ENCODE assay signal across 8 cellular contexts in the genomic region with DNA sequence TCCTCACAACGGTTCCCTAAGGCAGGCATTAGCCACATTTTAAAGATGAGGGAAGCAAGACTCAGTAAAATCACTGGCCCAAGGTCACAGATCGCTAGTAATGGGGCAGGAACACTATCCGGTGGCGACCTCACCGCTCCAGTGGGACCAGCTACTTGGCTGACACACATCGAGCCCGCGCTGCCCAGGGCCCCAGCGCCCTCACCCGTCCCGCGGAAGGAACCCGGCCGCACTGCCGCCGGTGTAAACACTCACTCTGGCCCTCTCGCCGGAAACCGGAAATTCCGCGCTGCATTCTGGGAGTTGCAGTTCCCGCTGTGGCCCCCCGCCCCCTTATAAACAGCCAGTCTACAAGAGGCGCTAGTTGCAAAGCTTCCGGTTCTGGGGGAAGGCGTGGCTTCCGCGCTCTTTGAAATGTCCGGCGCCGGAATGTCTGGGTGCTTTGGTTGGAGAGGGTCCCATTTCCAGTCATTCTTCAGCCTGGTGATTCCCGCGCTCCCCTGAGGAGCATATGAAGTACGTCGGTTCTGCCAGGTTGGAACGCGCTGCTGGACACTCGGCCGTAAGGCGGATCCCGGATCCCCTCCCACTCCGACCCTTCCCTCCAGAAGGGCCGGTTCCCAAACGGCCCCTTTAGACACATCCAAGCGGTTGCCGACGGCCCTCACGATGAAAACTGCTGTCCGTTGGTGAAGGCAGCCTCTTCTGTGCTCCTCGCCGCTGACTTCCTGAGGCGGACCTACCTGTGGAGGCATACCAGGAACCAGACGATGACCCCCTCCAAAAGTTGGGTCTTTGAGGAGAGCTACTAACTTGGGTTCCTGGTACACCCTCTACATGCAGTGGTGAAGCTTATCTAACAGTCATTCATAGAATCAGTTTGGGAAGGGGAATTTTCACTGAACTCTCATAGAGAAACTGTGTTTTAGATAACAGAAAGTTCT. TPM values are rescaled to one million over a fixed set of nuclear protein-coding genes. Genes with fewer than 3 reads are reported as not detected.
DNase-seq lines count a peak whose midpoint lies in the region; ATAC-seq and TF ChIP-seq lines count a peak whose summit lies in the region.

Gene UBL7, minus strand, starts transcription at position 258 of the 944 bp plus-strand sequence. CDS start 2,293 bp downstream, outside the sequence.

- WGBS in esophagus, 2 donors: 0% methylated on average over 51 to 53 of the region's 53 CpGs

- POLR2A ChIA-PET in Panc1 (lab: Charles Lee): interaction anchor here (0.6 kb wide), 1 partner anchor 991 kb away, joined by 12 read pairs; the partner anchor contains the start of gene SIN3A

- H3K4me3 ChIP-seq in Panc1 (ENCODE audit: low read depth in 2 of 2, low read length in 2 of 2): peak within 1 kb of the TSS; percentile 74 to 78
- peak within 1 kb of the TSS; percentile 71 to 87 for H3K4me3 ChIP-seq in esophagus (ENCODE audit: low read depth in 1 of 2, low read length in 2 of 2)
- peak within 1 kb of the TSS; percentile 86 to 87 for H3K4me3 ChIP-seq in muscle layer of colon (ENCODE audit: low read depth in 1 of 2, low read length in 2 of 2)

- H3K4me3 Mint-ChIP-seq in activated T-cell treated with anti-CD3 and anti-CD28 coated beads, Interleukin-2, amount 50 U/mL, for 4 hours: peak within 1 kb of the TSS; percentile 98

- H3K36me3 ChIP-seq in Panc1 (ENCODE audit: control insufficient read depth, insufficient read depth, low read length) (no peaks in the 10 kb centered on the region), esophagus (ENCODE audit: control insufficient read depth in 2 of 2, insufficient read depth in 2 of 2, low read length in 1 of 2) (peaks cover 0 to 2% of the 10 kb centered on the region in 2 donors), muscle layer of colon (ENCODE audit: insufficient read depth, low read length) (peaks cover 7% of the 10 kb centered on the region)

- no peaks in the 10 kb centered on the region for H3K27me3 ChIP-seq in Panc1 (ENCODE audit: control insufficient read depth, insufficient read depth, low read length)
- H3K27me3 ChIP-seq in esophagus (ENCODE audit: control insufficient read depth in 1 of 2, insufficient read depth in 2 of 2, low read length in 2 of 2): no peaks in the 10 kb centered on the region
- H3K27me3 ChIP-seq in muscle layer of colon (ENCODE audit: control insufficient read depth in 1 of 2, insufficient read depth in 2 of 2, low read length in 2 of 2): no peaks in the 10 kb centered on the region

- H3K9me3 Mint-ChIP-seq in activated T-cell treated with anti-CD3 and anti-CD28 coated beads, Interleukin-2, amount 50 U/mL, for 4 hours: no peaks in the 10 kb centered on the region

- H3K9ac ChIP-seq in muscle layer of colon (ENCODE audit: low read length): peak within 1 kb of the TSS; percentile 79

- TF ChIP-seq CTCF in Panc1 (IDR thresholded peaks at IDR 0.05): no peak; the same call in 1 of the 2 replicates

- intact Hi-C loops in Panc1 (cut with micrococcal nuclease; ENCODE audit: unreplicated experiment): loop anchor here (2.0 kb wide), 1 partner anchor 26 kb away; no protein-coding TSS in a partner anchor

- no peaks in the 10 kb centered on the region for H3K27me3 Mint-ChIP-seq in activated T-cell treated with anti-CD3 and anti-CD28 coated beads, Interleukin-2, amount 50 U/mL, for 4 hours (ENCODE audit: low read depth)

- peaks cover 16% of the 10 kb centered on the region for H3K36me3 Mint-ChIP-seq in activated T-cell treated with anti-CD3 and anti-CD28 coated beads, Interleukin-2, amount 50 U/mL, for 4 hours (ENCODE audit: insufficient read depth)

- peaks cover 35% of the 10 kb centered on the region for H3K4me1 Mint-ChIP-seq in activated T-cell treated with anti-CD3 and anti-CD28 coated beads, Interleukin-2, amount 50 U/mL, for 4 hours (ENCODE audit: low read depth)

- peak; percentile 90 for DNase-seq in DMS79 (lab: John Stamatoyannopoulos, UW)
- peak; percentile 93 for DNase-seq in KG1 (lab: John Stamatoyannopoulos, UW)
- DNase-seq in Panc1 (ENCODE audit: low read depth, low spot score): peak; percentile 78
- DNase-seq in activated T-cell treated with anti-CD3 and anti-CD28 coated beads, Interleukin-2, amount 50 U/mL, for 4 hours: peak; percentile 92
- peak; percentile 95 for DNase-seq in stimulated activated CD8-positive, alpha-beta memory T cell treated with anti-CD3 and anti-CD28 coated beads, Interleukin-7, amount 100 ng/mL, for 24 hours (ENCODE audit: low read depth)

- 0 out of 2 replicates have a peak, but pooled peaks cover 3% of the 10 kb centered on the region for H3K4me1 ChIP-seq in Panc1 (ENCODE audit: control insufficient read depth, insufficient read depth, low read length)
- peaks cover 0 to 2% of the 10 kb centered on the region in 2 donors for H3K4me1 ChIP-seq in esophagus (ENCODE audit: control insufficient read depth in 2 of 2, insufficient read depth in 2 of 2, low read length in 1 of 2)
- H3K4me1 ChIP-seq in muscle layer of colon (ENCODE audit: insufficient read depth, low read length): peaks cover 16% of the 10 kb centered on the region

- CTCF ChIA-PET in Panc1 (lab: Charles Lee): interaction anchor here (0.7 to 0.8 kb wide), 2 partner anchors 27 to 82 kb away, joined by 3 to 4 read pairs; no protein-coding TSS in a partner anchor

- peak; percentile 79 for ATAC-seq in GM21717 (IDR thresholded peaks at IDR 0.05; ENCODE audit: unreplicated experiment)
- peak; percentile 98 for ATAC-seq in Panc1
- ATAC-seq in activated T-cell treated with anti-CD3 and anti-CD28 coated beads, Interleukin-2, amount 50 U/mL, for 4 hours: peak; percentile 97 to 99

- no TSS peak for BruUV-seq in Panc1 (replicated peaks; lab: Mats Ljungman, UMichigan)

- in situ Hi-C loops in Panc1 (cut with HindIII; ENCODE audit: low pct_unique_long_range_greater_than_20kb, low sequenced_read_pairs): no loop called here

- H3K27ac ChIP-seq in Panc1 (ENCODE audit: low read length) (peak within 1 kb of the TSS; percentile 91), esophagus (ENCODE audit: low read depth in 2 of 2, low read length in 1 of 2) (peak within 1 kb of the TSS; percentile 61 to 91), muscle layer of colon (ENCODE audit: low read depth, low read length) (peak within 1 kb of the TSS; percentile 81)

- H3K9me3 ChIP-seq in Panc1 (ENCODE audit: control insufficient read depth, insufficient read depth, low read depth, low read length): peaks cover 7% of the 10 kb centered on the region; the same call in 1 of the 2 replicates
- H3K9me3 ChIP-seq in esophagus (ENCODE audit: control insufficient read depth in 2 of 2, insufficient read depth in 1 of 2, low read depth in 1 of 2, low read length in 1 of 2): no peaks in the 10 kb centered on the region
- H3K9me3 ChIP-seq in muscle layer of colon (ENCODE audit: low read length): no peaks in the 10 kb centered on the region

RNA-seq across cellular contexts. Expression of gene UBL7, which starts in this region (rescaled TPM):
- 68.5 TPM for total RNA-seq in Panc1 (2021; ENCODE audit: unreplicated experiment)
- 82.5 TPM for polyA plus RNA-seq in Panc1 (2012; ENCODE audit: insufficient read length)
- total RNA-seq in activated T-cell treated with anti-CD3 and anti-CD28 coated beads, Interleukin-2, amount 50 U/mL, for 4 hours: 10 to 100 TPM; 53.4 to 60.1 (median 59.2) TPM
- 10 to 100 TPM; 19.0 to 30.0 TPM for polyA plus RNA-seq in esophagus

Comparison
In these comparisons a context has a peak if more than half of its experiments do, and no peak if none do; other contexts are left out.
1. Peak in every context shown above with its lines: DNase-seq, ATAC-seq, H3K4me3 ChIP-seq and H3K27ac ChIP-seq.